ENCODE assay signal across 20 cellular contexts in the genomic region with DNA sequence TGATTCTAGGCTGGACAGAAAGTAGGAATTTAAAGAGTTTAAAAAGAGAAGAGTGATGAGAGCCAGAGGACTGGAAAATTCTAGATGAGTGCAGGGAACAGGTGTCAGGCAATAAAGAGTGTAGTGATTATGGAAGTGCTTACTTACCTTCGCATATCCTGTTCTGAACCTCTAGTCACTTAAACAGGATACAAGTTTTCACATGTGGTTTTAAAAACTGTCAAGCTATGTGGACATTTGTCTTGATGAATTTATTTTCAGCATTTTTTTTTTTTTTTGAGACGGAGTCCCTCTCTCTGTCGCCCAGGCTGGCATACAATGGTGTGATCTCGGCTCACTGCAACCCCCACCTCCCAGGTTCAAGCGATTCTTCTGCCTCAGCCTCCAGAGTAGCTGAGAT. TPM values are rescaled to one million over a fixed set of nuclear protein-coding genes. Genes with fewer than 3 reads are reported as not detected.
"Had no signal": no experiment of that assay in that cellular context is flagged by ENCODE, and none has a peak within 500 bp of the region (broad histone marks: within the 10 kb centered on the region; RNA-seq: fewer than 3 reads in every experiment).

No MANE protein-coding gene starts in this region.

- H3K36me3 ChIP-seq: ovary, prostate gland had no signal

- H3K9me3 Mint-ChIP-seq: activated CD4-positive, alpha-beta memory T cell treated with anti-CD3 and anti-CD28 coated beads, Interleukin-2, amount 10 ng/mL, durations not matched to agents 7 days and 5 days; activated naive CD8-positive, alpha-beta T cell treated with anti-CD3 and anti-CD28 coated beads for 36 hours; activated T-cell treated with anti-CD3 and anti-CD28 coated beads, Interleukin-2, amount 50 U/mL, for 24 hours; activated T-helper 17 cell treated with anti-CD3 and anti-CD28 coated beads, Interleukin-2, amount 50 U/mL, for 72 hours; naive thymus-derived CD8-positive, alpha-beta T cell; T-helper 1 cell treated with Interleukin-12 subunit alpha and Interleukin-12 subunit beta and Interleukin-4 antibody, amounts not matched to agents 30 μg/mL and 1 μg/mL, for 36 hours had no signal

- DNase-seq: activated CD4-positive, alpha-beta memory T cell treated with anti-CD3 and anti-CD28 coated beads, Interleukin-2, amount 10 ng/mL, durations not matched to agents 7 days and 5 days; activated CD4-positive, alpha-beta T cell treated with anti-CD3 and anti-CD28 coated beads for 4 hours; activated CD4-positive, CD25-positive, alpha-beta regulatory T cell; activated naive CD4-positive, alpha-beta T cell; activated naive CD8-positive, alpha-beta T cell treated with anti-CD3 and anti-CD28 coated beads for 36 hours; activated T-cell treated with anti-CD3 and anti-CD28 coated beads, Interleukin-2, amount 50 U/mL, for 24 hours; amniotic stem cell; cortex of kidney; left lung; naive thymus-derived CD8-positive, alpha-beta T cell; ovary; spleen; stimulated activated CD4-positive, alpha-beta T cell treated with anti-CD3 and anti-CD28 coated beads, Interleukin-4, amount 100 ng/mL, for 24 hours; stimulated activated naive CD8-positive, alpha-beta T cell treated with anti-CD3 and anti-CD28 coated beads, Interleukin-15, Interleukin-2, amounts not matched to agents 100 U/mL and 50 U/mL, for 24 hours; T1000; upper lobe of left lung had no signal

- H3K4me3 ChIP-seq: left lung, lung, ovary, prostate gland, spleen, upper lobe of left lung had no signal

- H3K4me3 Mint-ChIP-seq: activated CD4-positive, alpha-beta memory T cell treated with anti-CD3 and anti-CD28 coated beads, Interleukin-2, amount 10 ng/mL, durations not matched to agents 7 days and 5 days; activated naive CD8-positive, alpha-beta T cell treated with anti-CD3 and anti-CD28 coated beads for 36 hours; activated T-cell treated with anti-CD3 and anti-CD28 coated beads, Interleukin-2, amount 50 U/mL, for 24 hours; activated T-helper 17 cell treated with anti-CD3 and anti-CD28 coated beads, Interleukin-2, amount 50 U/mL, for 72 hours; naive thymus-derived CD8-positive, alpha-beta T cell; T-helper 1 cell treated with Interleukin-12 subunit alpha and Interleukin-12 subunit beta and Interleukin-4 antibody, amounts not matched to agents 30 μg/mL and 1 μg/mL, for 36 hours had no signal

- H3K27me3 Mint-ChIP-seq: activated CD4-positive, alpha-beta memory T cell treated with anti-CD3 and anti-CD28 coated beads, Interleukin-2, amount 10 ng/mL, durations not matched to agents 7 days and 5 days; activated naive CD8-positive, alpha-beta T cell treated with anti-CD3 and anti-CD28 coated beads for 36 hours; activated T-cell treated with anti-CD3 and anti-CD28 coated beads, Interleukin-2, amount 50 U/mL, for 24 hours; activated T-helper 17 cell treated with anti-CD3 and anti-CD28 coated beads, Interleukin-2, amount 50 U/mL, for 72 hours; naive thymus-derived CD8-positive, alpha-beta T cell had no signal

- ATAC-seq: activated T-helper 17 cell treated with anti-CD3 and anti-CD28 coated beads, Interleukin-2, amount 50 U/mL, for 72 hours; left lung; naive thymus-derived CD8-positive, alpha-beta T cell; stimulated activated naive CD8-positive, alpha-beta T cell treated with anti-CD3 and anti-CD28 coated beads, Interleukin-15, Interleukin-2, amounts not matched to agents 100 U/mL and 50 U/mL, for 24 hours had no signal

- H3K4me1 Mint-ChIP-seq: activated CD4-positive, alpha-beta memory T cell treated with anti-CD3 and anti-CD28 coated beads, Interleukin-2, amount 10 ng/mL, durations not matched to agents 7 days and 5 days; activated naive CD8-positive, alpha-beta T cell treated with anti-CD3 and anti-CD28 coated beads for 36 hours; activated T-helper 17 cell treated with anti-CD3 and anti-CD28 coated beads, Interleukin-2, amount 50 U/mL, for 72 hours; naive thymus-derived CD8-positive, alpha-beta T cell had no signal

- H3K27ac Mint-ChIP-seq: activated CD4-positive, alpha-beta memory T cell treated with anti-CD3 and anti-CD28 coated beads, Interleukin-2, amount 10 ng/mL, durations not matched to agents 7 days and 5 days; activated naive CD8-positive, alpha-beta T cell treated with anti-CD3 and anti-CD28 coated beads for 36 hours; activated T-cell treated with anti-CD3 and anti-CD28 coated beads, Interleukin-2, amount 50 U/mL, for 24 hours; activated T-helper 17 cell treated with anti-CD3 and anti-CD28 coated beads, Interleukin-2, amount 50 U/mL, for 72 hours; naive thymus-derived CD8-positive, alpha-beta T cell; T-helper 1 cell treated with Interleukin-12 subunit alpha and Interleukin-12 subunit beta and Interleukin-4 antibody, amounts not matched to agents 30 μg/mL and 1 μg/mL, for 36 hours had no signal

- H3K9me3 ChIP-seq: left lung, ovary, prostate gland, spleen, upper lobe of left lung had no signal

- H3K4me1 ChIP-seq: left lung, prostate gland, upper lobe of left lung had no signal

- H3K27me3 ChIP-seq: left lung, ovary, spleen, upper lobe of left lung had no signal

RNA-seq across cellular contexts. Expression of gene IL17D, which starts 34.3 kb away (rescaled TPM):
- total RNA-seq: activated CD4-positive, alpha-beta memory T cell treated with anti-CD3 and anti-CD28 coated beads, Interleukin-2, amount 10 ng/mL, durations not matched to agents 7 days and 5 days had no signal
